In genomic region chr4:184282895-184283654, GRCh38 we compare ENCODE assay signal across 8 cellular contexts.
A peak's percentile ranks its signal among the peaks of the same experiment; 100 is the strongest.
DNase-seq lines count a peak whose midpoint lies in the region; ATAC-seq and TF ChIP-seq lines count a peak whose summit lies in the region.

No MANE protein-coding gene starts in this region.

- H3K36me3 ChIP-seq in HAP-1 (replicated peaks) (no peaks in the 10 kb centered on the region), gastroesophageal sphincter (no peaks in the 10 kb centered on the region)

- intact Hi-C loops in dorsolateral prefrontal cortex (cut with DNase I) = loop anchor here (5.0 kb wide), 2 partner anchors 189 to 254 kb away; partner anchors contain the start of gene IRF2 (in 2 of the 2)

- TF ChIP-seq EP300 in gastroesophageal sphincter (IDR thresholded peaks at IDR 0.05) = no peak

- peak; percentile 52 for ATAC-seq in GM21381 (IDR thresholded peaks at IDR 0.05; ENCODE audit: unreplicated experiment)
- peak; percentile 49 for ATAC-seq in HG03575 (IDR thresholded peaks at IDR 0.05; ENCODE audit: extremely low read depth, insufficient number of reproducible peaks, low FRiP score, unreplicated experiment)
- ATAC-seq in gastroesophageal sphincter = no peak

- WGBS in gastroesophageal sphincter (ENCODE audit: low coverage in 1 of 2), 2 donors = 90 to 98% methylated on average over 5 to 8 of the region's 9 CpGs

- TF ChIP-seq CTCF in GM13976 (IDR thresholded peaks at IDR 0.05; ENCODE audit: borderline replicate concordance, control extremely low read depth, extremely low read depth, insufficient read depth, missing control alignments) = peak; percentile 24
- peak in 2 of 56 donors; percentile 5 to 13 for TF ChIP-seq CTCF in dorsolateral prefrontal cortex (IDR thresholded peaks at IDR 0.05 in 54 of 56, conservative IDR thresholded peaks at IDR 0.05 in 2 of 56; ENCODE audit: low read depth in 1 of 56, partially characterized antibody in 56 of 56)
- no peak for TF ChIP-seq CTCF in gastroesophageal sphincter (IDR thresholded peaks at IDR 0.05)

- DNase-seq in GM13976 (ENCODE audit: low spot score) = peak; percentile 81
- no peak for DNase-seq in dorsolateral prefrontal cortex
- DNase-seq in HEK293T (ENCODE audit: extremely low spot score) = no peak
- DNase-seq in HAP-1 (ENCODE audit: low spot score in 2 of 2) = no peak
- no peak for DNase-seq in hepatic stellate cell (ENCODE audit: low spot score)

- CTCF ChIA-PET in HEK293T (lab: Yijun Ruan, JAX) = interaction anchor here (0.7 kb wide), 1 partner anchor 431 kb away, joined by 4 read pairs; no protein-coding TSS in a partner anchor

- H3K27ac ChIP-seq in dorsolateral prefrontal cortex (peak overlapping the region in 56 of 59 donors; percentile 5 to 94 (median 85)), gastroesophageal sphincter (no peak overlapping the region)

- H3K4me1 ChIP-seq in HAP-1 (peaks cover 13% of the 10 kb centered on the region), gastroesophageal sphincter (peaks cover 0 to 13% (median 6%) of the 10 kb centered on the region in 3 donors)

- H3K27me3 ChIP-seq in dorsolateral prefrontal cortex (no peaks in the 10 kb centered on the region), HAP-1 (ENCODE audit: low read depth) (no peaks in the 10 kb centered on the region), gastroesophageal sphincter (no peaks in the 10 kb centered on the region)

- TF ChIP-seq POLR2A in gastroesophageal sphincter (IDR thresholded peaks at IDR 0.05) = no peak

- H3K9me3 ChIP-seq in HAP-1 = no peaks in the 10 kb centered on the region
- no peaks in the 10 kb centered on the region for H3K9me3 ChIP-seq in gastroesophageal sphincter

- POLR2A ChIA-PET in HEK293T (lab: Yijun Ruan, JAX) = no interaction called here

- H3K4me3 ChIP-seq in dorsolateral prefrontal cortex (peak overlapping the region in 6 of 59 donors; percentile 1 to 41 (median 19)), HAP-1 (no peak overlapping the region), gastroesophageal sphincter (no peak overlapping the region)

- in situ Hi-C loops in GM13976 (cut with MboI; ENCODE audit: low sequenced_read_pairs, unreplicated experiment) (no loop called here), HAP-1 (cut with MboI; ENCODE audit: low sequenced_read_pairs) (no loop called here)

TF ChIP-seq in HEK293T, 16 proteins besides CTCF, POLR2A, EP300 and RAD21:
- TF ChIP-seq SP1 (IDR thresholded peaks at IDR 0.05) (no peak), ARNT (IDR thresholded peaks at IDR 0.05) (no peak), LEF1 (IDR thresholded peaks at IDR 0.05; ENCODE audit: borderline replicate concordance) (no peak), FOXM1 (IDR thresholded peaks at IDR 0.05; ENCODE audit: borderline replicate concordance) (no peak), FOXK2 (IDR thresholded peaks at IDR 0.05) (no peak), ZNF384 (IDR thresholded peaks at IDR 0.05) (no peak), HDGF (IDR thresholded peaks at IDR 0.05; ENCODE audit: borderline replicate concordance) (no peak), NFRKB (IDR thresholded peaks at IDR 0.05) (no peak), CTBP1 (IDR thresholded peaks at IDR 0.05; ENCODE audit: borderline replicate concordance) (no peak), TARDBP (IDR thresholded peaks at IDR 0.05) (no peak)
TF ChIP-seq in HEK293T: peak in this region for 0.

Comparison
In these comparisons a context has a peak if more than half of its experiments do, and no peak if none do; other contexts are left out.
1. H3K27ac ChIP-seq: peak in dorsolateral prefrontal cortex (56 of 59); none in gastroesophageal sphincter (0 of 4).